In the genomic region with DNA sequence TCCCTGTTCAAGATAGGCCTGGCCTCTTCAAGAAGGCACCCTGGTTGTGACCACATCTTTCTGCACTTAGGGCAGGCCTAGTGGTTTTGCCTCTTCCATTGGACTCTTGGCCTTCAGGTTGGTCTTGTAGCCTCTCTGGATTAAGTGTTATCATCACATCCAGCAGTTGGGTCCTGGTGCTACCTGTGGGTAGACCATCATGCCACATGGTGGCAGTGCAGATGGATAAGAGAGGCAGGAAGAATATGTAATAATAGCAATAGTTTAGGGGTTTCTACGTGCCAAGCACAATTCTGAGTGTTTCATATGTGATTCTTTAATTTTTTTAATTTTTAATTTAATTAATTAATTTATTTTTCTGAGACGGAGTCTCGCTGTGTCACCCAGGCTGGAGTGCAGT, we compare ENCODE assay signal across 1 cellular context.
TF ChIP-seq lines count a peak whose summit lies in the region.

No MANE protein-coding gene starts in this region.

TF ChIP-seq in WTC11, 78 proteins besides CTCF, POLR2A, EP300 and RAD21 (continued from another document):
- TF ChIP-seq, protein P1, sequence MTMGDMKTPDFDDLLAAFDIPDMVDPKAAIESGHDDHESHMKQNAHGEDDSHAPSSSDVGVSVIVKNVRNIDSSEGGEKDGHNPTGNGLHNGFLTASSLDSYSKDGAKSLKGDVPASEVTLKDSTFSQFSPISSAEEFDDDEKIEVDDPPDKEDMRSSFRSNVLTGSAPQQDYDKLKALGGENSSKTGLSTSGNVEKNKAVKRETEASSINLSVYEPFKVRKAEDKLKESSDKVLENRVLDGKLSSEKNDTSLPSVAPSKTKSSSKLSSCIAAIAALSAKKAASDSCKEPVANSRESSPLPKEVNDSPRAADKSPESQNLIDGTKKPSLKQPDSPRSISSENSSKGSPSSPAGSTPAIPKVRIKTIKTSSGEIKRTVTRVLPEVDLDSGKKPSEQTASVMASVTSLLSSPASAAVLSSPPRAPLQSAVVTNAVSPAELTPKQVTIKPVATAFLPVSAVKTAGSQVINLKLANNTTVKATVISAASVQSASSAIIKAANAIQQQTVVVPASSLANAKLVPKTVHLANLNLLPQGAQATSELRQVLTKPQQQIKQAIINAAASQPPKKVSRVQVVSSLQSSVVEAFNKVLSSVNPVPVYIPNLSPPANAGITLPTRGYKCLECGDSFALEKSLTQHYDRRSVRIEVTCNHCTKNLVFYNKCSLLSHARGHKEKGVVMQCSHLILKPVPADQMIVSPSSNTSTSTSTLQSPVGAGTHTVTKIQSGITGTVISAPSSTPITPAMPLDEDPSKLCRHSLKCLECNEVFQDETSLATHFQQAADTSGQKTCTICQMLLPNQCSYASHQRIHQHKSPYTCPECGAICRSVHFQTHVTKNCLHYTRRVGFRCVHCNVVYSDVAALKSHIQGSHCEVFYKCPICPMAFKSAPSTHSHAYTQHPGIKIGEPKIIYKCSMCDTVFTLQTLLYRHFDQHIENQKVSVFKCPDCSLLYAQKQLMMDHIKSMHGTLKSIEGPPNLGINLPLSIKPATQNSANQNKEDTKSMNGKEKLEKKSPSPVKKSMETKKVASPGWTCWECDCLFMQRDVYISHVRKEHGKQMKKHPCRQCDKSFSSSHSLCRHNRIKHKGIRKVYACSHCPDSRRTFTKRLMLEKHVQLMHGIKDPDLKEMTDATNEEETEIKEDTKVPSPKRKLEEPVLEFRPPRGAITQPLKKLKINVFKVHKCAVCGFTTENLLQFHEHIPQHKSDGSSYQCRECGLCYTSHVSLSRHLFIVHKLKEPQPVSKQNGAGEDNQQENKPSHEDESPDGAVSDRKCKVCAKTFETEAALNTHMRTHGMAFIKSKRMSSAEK (CRISPR knock-in tag; IDR thresholded peaks at IDR 0.05; ENCODE audit: borderline replicate concordance): no peak
- no peak for TF ChIP-seq ZNF121 (CRISPR knock-in tag; IDR thresholded peaks at IDR 0.05)
- TF ChIP-seq, protein P2, sequence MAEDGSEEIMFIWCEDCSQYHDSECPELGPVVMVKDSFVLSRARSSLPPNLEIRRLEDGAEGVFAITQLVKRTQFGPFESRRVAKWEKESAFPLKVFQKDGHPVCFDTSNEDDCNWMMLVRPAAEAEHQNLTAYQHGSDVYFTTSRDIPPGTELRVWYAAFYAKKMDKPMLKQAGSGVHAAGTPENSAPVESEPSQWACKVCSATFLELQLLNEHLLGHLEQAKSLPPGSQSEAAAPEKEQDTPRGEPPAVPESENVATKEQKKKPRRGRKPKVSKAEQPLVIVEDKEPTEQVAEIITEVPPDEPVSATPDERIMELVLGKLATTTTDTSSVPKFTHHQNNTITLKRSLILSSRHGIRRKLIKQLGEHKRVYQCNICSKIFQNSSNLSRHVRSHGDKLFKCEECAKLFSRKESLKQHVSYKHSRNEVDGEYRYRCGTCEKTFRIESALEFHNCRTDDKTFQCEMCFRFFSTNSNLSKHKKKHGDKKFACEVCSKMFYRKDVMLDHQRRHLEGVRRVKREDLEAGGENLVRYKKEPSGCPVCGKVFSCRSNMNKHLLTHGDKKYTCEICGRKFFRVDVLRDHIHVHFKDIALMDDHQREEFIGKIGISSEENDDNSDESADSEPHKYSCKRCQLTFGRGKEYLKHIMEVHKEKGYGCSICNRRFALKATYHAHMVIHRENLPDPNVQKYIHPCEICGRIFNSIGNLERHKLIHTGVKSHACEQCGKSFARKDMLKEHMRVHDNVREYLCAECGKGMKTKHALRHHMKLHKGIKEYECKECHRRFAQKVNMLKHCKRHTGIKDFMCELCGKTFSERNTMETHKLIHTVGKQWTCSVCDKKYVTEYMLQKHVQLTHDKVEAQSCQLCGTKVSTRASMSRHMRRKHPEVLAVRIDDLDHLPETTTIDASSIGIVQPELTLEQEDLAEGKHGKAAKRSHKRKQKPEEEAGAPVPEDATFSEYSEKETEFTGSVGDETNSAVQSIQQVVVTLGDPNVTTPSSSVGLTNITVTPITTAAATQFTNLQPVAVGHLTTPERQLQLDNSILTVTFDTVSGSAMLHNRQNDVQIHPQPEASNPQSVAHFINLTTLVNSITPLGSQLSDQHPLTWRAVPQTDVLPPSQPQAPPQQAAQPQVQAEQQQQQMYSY (CRISPR knock-in tag; IDR thresholded peaks at IDR 0.05): no peak
- TF ChIP-seq, protein P3, sequence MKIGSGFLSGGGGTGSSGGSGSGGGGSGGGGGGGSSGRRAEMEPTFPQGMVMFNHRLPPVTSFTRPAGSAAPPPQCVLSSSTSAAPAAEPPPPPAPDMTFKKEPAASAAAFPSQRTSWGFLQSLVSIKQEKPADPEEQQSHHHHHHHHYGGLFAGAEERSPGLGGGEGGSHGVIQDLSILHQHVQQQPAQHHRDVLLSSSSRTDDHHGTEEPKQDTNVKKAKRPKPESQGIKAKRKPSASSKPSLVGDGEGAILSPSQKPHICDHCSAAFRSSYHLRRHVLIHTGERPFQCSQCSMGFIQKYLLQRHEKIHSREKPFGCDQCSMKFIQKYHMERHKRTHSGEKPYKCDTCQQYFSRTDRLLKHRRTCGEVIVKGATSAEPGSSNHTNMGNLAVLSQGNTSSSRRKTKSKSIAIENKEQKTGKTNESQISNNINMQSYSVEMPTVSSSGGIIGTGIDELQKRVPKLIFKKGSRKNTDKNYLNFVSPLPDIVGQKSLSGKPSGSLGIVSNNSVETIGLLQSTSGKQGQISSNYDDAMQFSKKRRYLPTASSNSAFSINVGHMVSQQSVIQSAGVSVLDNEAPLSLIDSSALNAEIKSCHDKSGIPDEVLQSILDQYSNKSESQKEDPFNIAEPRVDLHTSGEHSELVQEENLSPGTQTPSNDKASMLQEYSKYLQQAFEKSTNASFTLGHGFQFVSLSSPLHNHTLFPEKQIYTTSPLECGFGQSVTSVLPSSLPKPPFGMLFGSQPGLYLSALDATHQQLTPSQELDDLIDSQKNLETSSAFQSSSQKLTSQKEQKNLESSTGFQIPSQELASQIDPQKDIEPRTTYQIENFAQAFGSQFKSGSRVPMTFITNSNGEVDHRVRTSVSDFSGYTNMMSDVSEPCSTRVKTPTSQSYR (CRISPR knock-in tag; IDR thresholded peaks at IDR 0.05): no peak
- TF ChIP-seq, protein P4, sequence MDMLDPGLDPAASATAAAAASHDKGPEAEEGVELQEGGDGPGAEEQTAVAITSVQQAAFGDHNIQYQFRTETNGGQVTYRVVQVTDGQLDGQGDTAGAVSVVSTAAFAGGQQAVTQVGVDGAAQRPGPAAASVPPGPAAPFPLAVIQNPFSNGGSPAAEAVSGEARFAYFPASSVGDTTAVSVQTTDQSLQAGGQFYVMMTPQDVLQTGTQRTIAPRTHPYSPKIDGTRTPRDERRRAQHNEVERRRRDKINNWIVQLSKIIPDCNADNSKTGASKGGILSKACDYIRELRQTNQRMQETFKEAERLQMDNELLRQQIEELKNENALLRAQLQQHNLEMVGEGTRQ (CRISPR knock-in tag; IDR thresholded peaks at IDR 0.05): no peak
- no peak for TF ChIP-seq ESRRA (CRISPR knock-in tag; IDR thresholded peaks at IDR 0.05; ENCODE audit: borderline replicate concordance)
- no peak for TF ChIP-seq ELF4 (CRISPR knock-in tag; IDR thresholded peaks at IDR 0.05; ENCODE audit: low read depth)
